In the genomic region with DNA sequence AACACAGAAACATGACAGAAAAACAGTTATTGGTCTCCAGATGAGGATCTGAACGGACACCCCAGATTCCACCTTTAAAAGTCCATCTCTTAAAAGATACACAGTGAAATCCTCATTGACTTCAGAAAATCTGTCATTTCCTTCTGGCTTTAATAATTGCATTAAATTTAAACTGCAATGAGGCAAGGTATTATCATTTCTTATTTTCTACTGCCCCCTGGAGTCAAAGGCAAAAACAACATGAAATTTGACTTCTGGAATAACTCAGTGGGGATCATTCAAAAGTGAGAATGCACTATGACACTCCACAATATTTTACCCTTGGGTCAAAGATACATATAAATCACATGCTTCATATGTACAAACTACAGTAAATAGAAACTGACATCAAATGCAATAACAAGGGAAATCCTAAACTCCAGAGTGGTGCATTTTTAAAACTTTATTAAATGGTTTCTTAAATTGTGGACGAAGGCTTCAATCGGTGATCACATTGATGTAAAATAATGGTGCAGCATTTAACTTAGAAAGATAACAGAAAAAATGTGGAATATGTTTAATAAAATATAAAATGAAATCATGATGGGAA, we compare ENCODE assay signal across 10 cellular contexts. TPM values are rescaled to one million over a fixed set of nuclear protein-coding genes. Genes with fewer than 3 reads are reported as not detected.
A peak's percentile ranks its signal among the peaks of the same experiment; 100 is the strongest.
DNase-seq lines count a peak whose midpoint lies in the region; ATAC-seq and TF ChIP-seq lines count a peak whose summit lies in the region.
"Had no signal": no experiment of that assay in that cellular context is flagged by ENCODE, and none has a peak within 500 bp of the region (broad histone marks: within the 10 kb centered on the region; RNA-seq: fewer than 3 reads in every experiment).

No MANE protein-coding gene starts in this region.

- TF ChIP-seq CTCF in mammary epithelial cell (conservative IDR thresholded peaks at IDR 0.05 in 1 of 2, IDR thresholded peaks at IDR 0.05 in 1 of 2; ENCODE audit: extremely low read depth in 1 of 2, insufficient read depth in 1 of 2, low read depth in 1 of 2, low read length in 2 of 2), result peak; percentile 19 to 55
- TF ChIP-seq CTCF in neural crest cell (conservative IDR thresholded peaks at IDR 0.05), result peak; percentile 65

- no peak overlapping the region for H3K27ac Mint-ChIP-seq in neural crest cell (ENCODE audit: unreplicated experiment)

- H3K4me3 Mint-ChIP-seq in neural crest cell, result no peak overlapping the region

- H3K4me3 ChIP-seq in Karpas-422 (ENCODE audit: low read length), result no peak overlapping the region
- H3K4me3 ChIP-seq in mammary epithelial cell (replicated peaks in 1 of 3; ENCODE audit: insufficient read depth in 1 of 3, low read depth in 2 of 3, low read length in 3 of 3), result no peak overlapping the region
- H3K4me3 ChIP-seq: thoracic aorta had no signal

- no peaks in the 10 kb centered on the region for H3K27me3 ChIP-seq in Karpas-422 (ENCODE audit: low read length)
- H3K27me3 ChIP-seq in mammary epithelial cell (ENCODE audit: insufficient read depth, low read length), result no peaks in the 10 kb centered on the region

- in situ Hi-C loops in mammary epithelial cell (cut with MboI; ENCODE audit: low sequenced_read_pairs in 2 of 2), result loop anchor here in 1 of 2 donors (10.0 kb wide), 1 partner anchor 1526 kb away; no protein-coding TSS in a partner anchor

- WGBS in mammary epithelial cell (ENCODE audit: low coverage, missing lambda C conversion rate), result 68% methylated on average over 3 of the region's 3 CpGs

- no peak overlapping the region for H3K9ac ChIP-seq in Karpas-422 (ENCODE audit: low read length)
- no peak overlapping the region for H3K9ac ChIP-seq in mammary epithelial cell (ENCODE audit: insufficient read depth, low read length)

- H3K27me3 Mint-ChIP-seq in neural crest cell (ENCODE audit: low read depth), result no peaks in the 10 kb centered on the region

- DNase-seq in NCI-H1417 (lab: John Stamatoyannopoulos, UW) (peak; percentile 24 to 61 (median 33)), NCI-H1417 treated with DMSO at 0.1 percent for 48 hours (lab: John Stamatoyannopoulos, UW) (no peak), Karpas-422 (peak; percentile 76), mammary epithelial cell (peak; percentile 12), neural crest cell (ENCODE audit: low read depth, low spot score) (no peak), anterior cingulate cortex (lab: John Stamatoyannopoulos, UW) (no peak)

- H3K9me3 Mint-ChIP-seq in neural crest cell, result peaks cover 3% of the 10 kb centered on the region

- no peaks in the 10 kb centered on the region for H3K36me3 Mint-ChIP-seq in neural crest cell (ENCODE audit: low read depth)

- intact Hi-C loops in mammary epithelial cell (cut with micrococcal nuclease), result loop anchor here (2.0 kb wide), 1 partner anchor 1522 kb away; no protein-coding TSS in a partner anchor

- CTCF ChIA-PET in mammary epithelial cell (lab: Charles Lee; ENCODE audit: low non-redundant PET), result no interaction called here

- H4K20me1 ChIP-seq in Karpas-422 (ENCODE audit: insufficient read depth, low read depth, low read length), result no peaks in the 10 kb centered on the region
- no peaks in the 10 kb centered on the region for H4K20me1 ChIP-seq in mammary epithelial cell (ENCODE audit: insufficient read depth, low read length)

- no TSS peak for BruUV-seq in mammary epithelial cell (replicated peaks; lab: Mats Ljungman, UMichigan)

- H3K4me1 Mint-ChIP-seq in neural crest cell, result no peaks in the 10 kb centered on the region

- no peaks in the 10 kb centered on the region for H3K9me3 ChIP-seq in Karpas-422 (ENCODE audit: low read length)
- no peaks in the 10 kb centered on the region for H3K9me3 ChIP-seq in mammary epithelial cell (replicated peaks; ENCODE audit: insufficient read depth, low read length)
- H3K9me3 ChIP-seq: thoracic aorta had no signal

- H2AFZ ChIP-seq in Karpas-422 (ENCODE audit: low read length) (no peak overlapping the region), mammary epithelial cell (ENCODE audit: low read depth, low read length) (no peak overlapping the region)

- H3K36me3 ChIP-seq in Karpas-422 (ENCODE audit: insufficient read depth, low read length) (no peaks in the 10 kb centered on the region), mammary epithelial cell (ENCODE audit: insufficient read depth, low read length) (no peaks in the 10 kb centered on the region)
- H3K36me3 ChIP-seq: thoracic aorta had no signal

- H3K4me1 ChIP-seq in Karpas-422 (ENCODE audit: low read length) (no peaks in the 10 kb centered on the region), mammary epithelial cell (ENCODE audit: insufficient read depth, low read length) (no peaks in the 10 kb centered on the region)

- H3K9me2 ChIP-seq in Karpas-422 (replicated peaks; ENCODE audit: insufficient read depth, low read length), result no peaks in the 10 kb centered on the region

- H3K4me2 ChIP-seq in Karpas-422 (ENCODE audit: low read depth, low read length, poor library complexity, severe bottlenecking) (no peak overlapping the region), mammary epithelial cell (ENCODE audit: insufficient read depth, low read depth, low read length) (no peak overlapping the region)

- H3K27ac ChIP-seq in Karpas-422 (ENCODE audit: low read length) (no peak overlapping the region), mammary epithelial cell (ENCODE audit: insufficient read depth, low read depth, low read length) (no peak overlapping the region)
- H3K27ac ChIP-seq: thoracic aorta had no signal

- H3K79me2 ChIP-seq in Karpas-422 (ENCODE audit: low read length) (no peaks in the 10 kb centered on the region), mammary epithelial cell (ENCODE audit: insufficient read depth, low read length) (no peaks in the 10 kb centered on the region)

- no peak for ATAC-seq in HG02571 (IDR thresholded peaks at IDR 0.05; ENCODE audit: unreplicated experiment)
- ATAC-seq in GM21723 (IDR thresholded peaks at IDR 0.05; ENCODE audit: unreplicated experiment), result no peak

- dilution Hi-C loops in mammary epithelial cell (cut with HindIII; ENCODE audit: low sequenced_read_pairs), result no loop called here

RNA-seq across cellular contexts. Expression of a gene that starts 56.4 kb away (rescaled TPM):
- total RNA-seq in Karpas-422 (2014; rRNA removed; shearing (Covaris generic); ENCODE audit: low replicate concordance), result not detected in 2 replicates
- total RNA-seq in mammary epithelial cell, result not detected
- not detected for polyA plus RNA-seq in mammary epithelial cell
- polyA minus RNA-seq in mammary epithelial cell, result not detected
- total RNA-seq in neural crest cell, result not detected in 2 replicates
- total RNA-seq: activated CD8-positive, alpha-beta memory T cell treated with anti-CD3 and anti-CD28 coated beads for 36 hours; thoracic aorta had no signal

Comparison
In these comparisons a context has a peak if more than half of its experiments do, and no peak if none do; other contexts are left out.
1. DNase-seq: peak in NCI-H1417 (3 of 3), Karpas-422 (single experiment) and mammary epithelial cell (single experiment); none in NCI-H1417 treated with DMSO at 0.1 percent for 48 hours (single experiment), neural crest cell (single experiment) and anterior cingulate cortex (0 of 58).